In the genomic region with DNA sequence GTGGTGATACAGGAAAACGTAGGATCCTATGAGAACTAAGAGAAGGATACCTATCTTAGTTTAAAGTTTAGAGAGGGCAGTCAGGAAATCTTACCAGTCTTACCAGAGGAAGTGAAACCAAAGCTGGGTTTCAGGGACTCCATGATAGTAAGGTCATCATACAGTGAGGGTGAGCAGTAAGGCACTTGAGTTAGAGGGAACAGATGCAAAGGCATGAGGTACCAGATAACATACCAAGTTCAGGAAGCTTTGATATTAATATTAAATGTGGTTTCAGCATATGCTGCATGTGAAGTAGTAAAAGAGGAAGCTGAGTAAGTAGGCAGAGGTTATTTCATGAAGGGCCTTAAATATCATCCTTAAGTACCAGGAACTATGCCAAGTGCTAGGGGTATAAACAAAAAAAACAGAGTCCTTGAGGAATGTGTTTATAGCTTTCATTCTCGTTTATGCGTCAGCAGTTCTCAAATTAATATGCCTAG, we compare ENCODE assay signal across 10 cellular contexts. TPM values are rescaled to one million over a fixed set of nuclear protein-coding genes. Genes with fewer than 3 reads are reported as not detected.
A peak's percentile ranks its signal among the peaks of the same experiment; 100 is the strongest.
DNase-seq lines count a peak whose midpoint lies in the region; ATAC-seq and TF ChIP-seq lines count a peak whose summit lies in the region.
"Had no signal": no experiment of that assay in that cellular context is flagged by ENCODE, and none has a peak within 500 bp of the region (broad histone marks: within the 10 kb centered on the region; RNA-seq: fewer than 3 reads in every experiment).

No MANE protein-coding gene starts in this region.

- TF ChIP-seq CTCF in uterus (IDR thresholded peaks at IDR 0.05) (no peak), endodermal cell (conservative IDR thresholded peaks at IDR 0.05) (no peak)

- H3K4me3 ChIP-seq in uterus (no peak overlapping the region), endodermal cell (ENCODE audit: low read length) (no peak overlapping the region)
- H3K4me3 ChIP-seq: heart right ventricle had no signal

- H3K4me3 Mint-ChIP-seq in endodermal cell = no peak overlapping the region
- H3K4me3 Mint-ChIP-seq: T-helper 1 cell treated with Interleukin-12 subunit alpha and Interleukin-12 subunit beta and Interleukin-4 antibody, amounts not matched to agents 30 μg/mL and 1 μg/mL, for 36 hours had no signal

- H3K4me1 Mint-ChIP-seq in endodermal cell = peaks cover 3% of the 10 kb centered on the region

- ATAC-seq in GM19023 (IDR thresholded peaks at IDR 0.05; ENCODE audit: unreplicated experiment) = peak; percentile 99
- ATAC-seq in HG02678 (IDR thresholded peaks at IDR 0.05; ENCODE audit: unreplicated experiment) = peak; percentile 100
- ATAC-seq in left colon = peak; percentile 48

- WGBS in endodermal cell (ENCODE audit: insufficient coverage in 1 of 2, insufficient read length in 1 of 2), 2 experiments = 94 to 97% methylated on average over 3 of the region's 3 CpGs

- no peak for TF ChIP-seq POLR2A in uterus (IDR thresholded peaks at IDR 0.05)

- peaks cover 24% of the 10 kb centered on the region for H3K36me3 Mint-ChIP-seq in endodermal cell (ENCODE audit: low read depth)

- H3K36me3 ChIP-seq in uterus (no peaks in the 10 kb centered on the region), endodermal cell (ENCODE audit: control insufficient read depth, insufficient read depth, low read length) (no peaks in the 10 kb centered on the region)

- H3K4me1 ChIP-seq in uterus = no peaks in the 10 kb centered on the region
- no peaks in the 10 kb centered on the region for H3K4me1 ChIP-seq in endodermal cell (ENCODE audit: control insufficient read depth, insufficient read depth, low read length)

- no peaks in the 10 kb centered on the region for H3K27me3 Mint-ChIP-seq in endodermal cell (ENCODE audit: insufficient read depth)

- H3K27ac ChIP-seq in uterus = no peak overlapping the region
- H3K27ac ChIP-seq in endodermal cell (ENCODE audit: low read depth, low read length) = no peak overlapping the region

- no peaks in the 10 kb centered on the region for H3K9me3 Mint-ChIP-seq in endodermal cell
- H3K9me3 Mint-ChIP-seq: T-helper 1 cell treated with Interleukin-12 subunit alpha and Interleukin-12 subunit beta and Interleukin-4 antibody, amounts not matched to agents 30 μg/mL and 1 μg/mL, for 36 hours had no signal

- H3K9ac ChIP-seq in endodermal cell (ENCODE audit: extremely low read depth, low read length, poor library complexity, severe bottlenecking) = no peak overlapping the region

- no peak overlapping the region for H3K27ac Mint-ChIP-seq in endodermal cell
- H3K27ac Mint-ChIP-seq: T-helper 1 cell treated with Interleukin-12 subunit alpha and Interleukin-12 subunit beta and Interleukin-4 antibody, amounts not matched to agents 30 μg/mL and 1 μg/mL, for 36 hours had no signal

- intact Hi-C loops in left colon (cut with DNase I, micrococcal nuclease) (no loop called here), uterus (cut with DNase I; ENCODE audit: low total_unique reads) (no loop called here)

- DNase-seq in NAMALWA (ENCODE audit: low spot score) (peak; percentile 95), left colon (no peak), uterus (no peak), endodermal cell (no peak), C1 segment of cervical spinal cord (lab: John Stamatoyannopoulos, UW) (no peak)
- DNase-seq in stimulated activated CD4-positive, alpha-beta T cell treated with anti-CD3 and anti-CD28 coated beads, Interleukin-4, amount 100 ng/mL, for 1 hour = no peak
- DNase-seq: heart right ventricle had no signal

- H3K27me3 ChIP-seq in uterus (no peaks in the 10 kb centered on the region), endodermal cell (ENCODE audit: control insufficient read depth, insufficient read depth, low read length, poor library complexity, severe bottlenecking) (no peaks in the 10 kb centered on the region)
- H3K27me3 ChIP-seq: heart right ventricle had no signal

- H3K9me3 ChIP-seq in uterus (no peaks in the 10 kb centered on the region), endodermal cell (ENCODE audit: control insufficient read depth, low read length) (no peaks in the 10 kb centered on the region)
- H3K9me3 ChIP-seq: heart right ventricle had no signal

RNA-seq across cellular contexts. Expression of a gene that starts 16.9 kb away (rescaled TPM):
- total RNA-seq in left colon (1 to 10 TPM; 6.8 to 7.3 TPM), uterus (10 to 100 TPM; 11.5 to 81.5 (median 50.4) TPM), endodermal cell (10 to 100 TPM; 23.8 to 32.8 TPM)
- polyA plus RNA-seq in endodermal cell (2013, experiment 1 of 2) = 17.1 TPM
- 13.0 TPM for polyA plus RNA-seq in endodermal cell (2013, experiment 2 of 2)

Comparison
In these comparisons a context has a peak if more than half of its experiments do, and no peak if none do; other contexts are left out.
1. ATAC-seq: peak in every context shown above with its lines; median percentile 100 in HG02678; 99 in GM19023; 48 in left colon.